17 cellular contexts compared by ENCODE assay signal in the genomic region with DNA sequence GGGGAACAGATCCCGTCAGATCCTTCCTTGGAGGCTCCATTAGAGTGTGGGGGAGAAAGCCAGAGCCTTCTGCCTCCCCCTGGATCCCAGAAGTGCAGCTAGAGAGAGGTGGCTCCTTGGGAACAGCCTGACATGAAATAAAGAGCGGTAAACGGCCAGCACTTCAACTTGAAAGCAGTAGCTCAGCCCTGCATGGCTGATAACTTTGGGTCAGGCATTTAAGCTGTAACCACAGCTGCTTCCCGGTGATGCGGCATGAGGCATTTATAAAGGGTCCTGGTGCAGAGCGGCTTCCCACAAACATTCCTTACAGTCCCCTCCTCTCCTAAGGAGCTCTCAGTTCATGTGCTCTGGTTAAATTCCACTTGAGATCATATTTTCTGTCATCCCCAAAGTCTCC.
DNase-seq lines count a peak whose midpoint lies in the region; ATAC-seq and TF ChIP-seq lines count a peak whose summit lies in the region.
"Had no signal": no experiment of that assay in that cellular context is flagged by ENCODE, and none has a peak within 500 bp of the region (broad histone marks: within the 10 kb centered on the region; RNA-seq: fewer than 3 reads in every experiment).

No MANE protein-coding gene starts in this region.

- H3K4me3 ChIP-seq in GM23338 (no peak overlapping the region), prostate gland (no peak overlapping the region)
- H3K4me3 ChIP-seq: A549, GM12878 had no signal

- ATAC-seq in GM23338 = peak; percentile 80
- ATAC-seq: A549; CD8-positive, alpha-beta T cell; GM12878 had no signal

- intact Hi-C loops in prostate gland (cut with DNase I) = no loop called here

- TF ChIP-seq CTCF in GM23338 (conservative IDR thresholded peaks at IDR 0.05; ENCODE audit: low read depth in 2 of 2) = no peak
- TF ChIP-seq CTCF in H9 (conservative IDR thresholded peaks at IDR 0.05) = no peak
- TF ChIP-seq CTCF in GM13977 (IDR thresholded peaks at IDR 0.05; ENCODE audit: extremely low read depth, insufficient read depth, missing control alignments) = no peak
- TF ChIP-seq CTCF in prostate gland (IDR thresholded peaks at IDR 0.05) = no peak

- no peak overlapping the region for H3T11ph ChIP-seq in H9 (ENCODE audit: low read length)

- H3K9me2 ChIP-seq in GM23338 (ENCODE audit: insufficient read depth) = peaks cover 6% of the 10 kb centered on the region; the same call in 1 of the 2 replicates

- H3K56ac ChIP-seq in H9 (ENCODE audit: insufficient read length, low read depth, low read length) = no peak overlapping the region

- no peak overlapping the region for H2BK120ac ChIP-seq in H9 (ENCODE audit: low read depth, low read length, poor library complexity, severe bottlenecking)

- H4K20me1 ChIP-seq in GM23338 (replicated peaks; ENCODE audit: insufficient read depth) (no peaks in the 10 kb centered on the region), H9 (ENCODE audit: control insufficient read depth, insufficient read depth, insufficient read length) (no peaks in the 10 kb centered on the region)

- TF ChIP-seq POLR2A in prostate gland (IDR thresholded peaks at IDR 0.05) = no peak

- H3K4me2 ChIP-seq in GM23338 (0 out of 2 replicates have a peak overlapping the region, but pooled peaks have one; percentile 38), H9 (ENCODE audit: insufficient read depth, insufficient read length, low read length) (no peak overlapping the region)
- H3K4me2 ChIP-seq: A549 had no signal

- H3K4me1 ChIP-seq in GM23338 (ENCODE audit: insufficient read depth) (peaks cover 14% of the 10 kb centered on the region), H9 (ENCODE audit: insufficient read depth, low read length) (no peaks in the 10 kb centered on the region; the same call in 1 of the 2 replicates), prostate gland (replicated peaks) (no peaks in the 10 kb centered on the region)
- H3K4me1 ChIP-seq: A549, BE2C had no signal

- H3K18ac ChIP-seq in H9 (ENCODE audit: insufficient read length, low read depth, low read length) = no peak overlapping the region

- H2BK12ac ChIP-seq in H9 (ENCODE audit: insufficient read length, low read depth, low read length) = no peak overlapping the region

- WGBS in H9 (ENCODE audit: extremely low coverage, insufficient read length, low lambda C conversion rate) = no CpG with 5 or more reads among the region's 6 CpGs
- 44% methylated on average over 6 of the region's 6 CpGs for WGBS in prostate gland

- no peak overlapping the region for H4K8ac ChIP-seq in H9 (replicated peaks; ENCODE audit: insufficient read length, low read depth, low read length)

- H3K9ac ChIP-seq in H9 (ENCODE audit: extremely low read depth, insufficient read length, low read length) = no peak overlapping the region

- H3K79me2 ChIP-seq in GM23338 (replicated peaks; ENCODE audit: insufficient read depth) (no peaks in the 10 kb centered on the region), H9 (ENCODE audit: insufficient read depth, low read length) (no peaks in the 10 kb centered on the region)

- H3F3A ChIP-seq in GM23338 (replicated peaks; ENCODE audit: low read depth) = no peaks in the 10 kb centered on the region

- H3K9me3 Mint-ChIP-seq in GM23338 = no peaks in the 10 kb centered on the region
- no peaks in the 10 kb centered on the region for H3K9me3 Mint-ChIP-seq in H9
- H3K9me3 Mint-ChIP-seq: CD8-positive, alpha-beta T cell; IgD-negative memory B cell had no signal

- H3K27me3 ChIP-seq in GM23338 (ENCODE audit: insufficient read depth) = no peaks in the 10 kb centered on the region
- no peaks in the 10 kb centered on the region for H3K27me3 ChIP-seq in H9 (ENCODE audit: insufficient read depth, low read length)
- no peaks in the 10 kb centered on the region for H3K27me3 ChIP-seq in prostate gland (replicated peaks; ENCODE audit: insufficient read depth)
- H3K27me3 ChIP-seq: BE2C had no signal

- no peak overlapping the region for H2AK5ac ChIP-seq in H9 (ENCODE audit: insufficient read length, low read length)

- no peak overlapping the region for H3K4me3 Mint-ChIP-seq in GM23338
- no peak overlapping the region; a peak in 1 of 5 replicates for H3K4me3 Mint-ChIP-seq in H9
- H3K4me3 Mint-ChIP-seq: CD8-positive, alpha-beta T cell; HFFc6; IgD-negative memory B cell had no signal

- no peak overlapping the region for H3K27ac ChIP-seq in GM23338 (ENCODE audit: low read depth)
- no peak overlapping the region for H3K27ac ChIP-seq in H9 (ENCODE audit: insufficient read length, low read depth, low read length)
- H3K27ac ChIP-seq in prostate gland = no peak overlapping the region
- H3K27ac ChIP-seq: A549, C4-2B had no signal

- H3K14ac ChIP-seq in H9 (ENCODE audit: insufficient read depth, low read length) = peak overlapping the region; percentile 19; the same call in 1 of the 2 replicates

- H3K4me1 Mint-ChIP-seq in GM23338 (peaks cover 20% of the 10 kb centered on the region), H9 (peaks cover 17 to 21% of the 10 kb centered on the region in 2 experiments)
- H3K4me1 Mint-ChIP-seq: IgD-negative memory B cell had no signal

- no peak overlapping the region for H2BK5ac ChIP-seq in H9 (ENCODE audit: insufficient read length, low read length)

- in situ Hi-C loops in GM13977 (cut with MboI; ENCODE audit: low pct_unique_long_range_greater_than_20kb, low sequenced_read_pairs, unreplicated experiment) = no loop called here

- no peak overlapping the region for H3K23ac ChIP-seq in H9 (ENCODE audit: insufficient read length, low read depth, low read length)

- H3K9me3 ChIP-seq in H9 (ENCODE audit: control insufficient read depth, low read depth, low read length) = no peaks in the 10 kb centered on the region
- no peaks in the 10 kb centered on the region for H3K9me3 ChIP-seq in prostate gland
- H3K9me3 ChIP-seq: A549, BE2C had no signal

- no peaks in the 10 kb centered on the region for H3K23me2 ChIP-seq in H9 (ENCODE audit: insufficient read length, low read depth, low read length, poor library complexity, severe bottlenecking)

- H3K36me3 ChIP-seq in GM23338 (ENCODE audit: insufficient read depth) (no peaks in the 10 kb centered on the region), prostate gland (no peaks in the 10 kb centered on the region)
- H3K36me3 ChIP-seq: BE2C had no signal

- H2BK20ac ChIP-seq in H9 (ENCODE audit: low read depth, low read length, poor library complexity, severe bottlenecking) = no peak overlapping the region

- H3K27ac Mint-ChIP-seq in GM23338 (no peak overlapping the region), H9 (peak overlapping the region in 2 of 3 experiments; percentile 15 to 91; a peak in 3 of 7 replicates)
- H3K27ac Mint-ChIP-seq: CD8-positive, alpha-beta T cell; HFFc6; IgD-negative memory B cell had no signal

- H3K36me3 Mint-ChIP-seq in GM23338 (ENCODE audit: low read depth) (no peaks in the 10 kb centered on the region), H9 (ENCODE audit: insufficient read depth in 1 of 3, low read depth in 3 of 3) (no peaks in the 10 kb centered on the region)
- H3K36me3 Mint-ChIP-seq: CD8-positive, alpha-beta T cell; IgD-negative memory B cell had no signal

- H4K91ac ChIP-seq in H9 (ENCODE audit: insufficient read length, low read depth, low read length) = no peak overlapping the region

- H4K5ac ChIP-seq in H9 (ENCODE audit: insufficient read length, low read depth, low read length) = no peak overlapping the region

- H2BK15ac ChIP-seq in H9 (ENCODE audit: low read depth, low read length) = no peak overlapping the region

- H3K79me1 ChIP-seq in H9 (ENCODE audit: insufficient read depth, low read depth, low read length, poor library complexity, severe bottlenecking) = no peaks in the 10 kb centered on the region

- no peaks in the 10 kb centered on the region for H3K27me3 Mint-ChIP-seq in GM23338 (ENCODE audit: insufficient read depth, low read depth, poor library complexity)
- no peaks in the 10 kb centered on the region for H3K27me3 Mint-ChIP-seq in H9 (ENCODE audit: low read depth)
- H3K27me3 Mint-ChIP-seq: IgD-negative memory B cell had no signal

- H3K4ac ChIP-seq in H9 (ENCODE audit: low read depth, low read length) = no peak overlapping the region

- peak; percentile 31 for DNase-seq in GM23338 (ENCODE audit: low spot score)
- DNase-seq in H9 = peak; percentile 36
- peak; percentile 10 for DNase-seq in astrocyte of the hippocampus (ENCODE audit: low read depth, low spot score)
- peak; percentile 39 for DNase-seq in left kidney (ENCODE audit: low read depth, low spot score)
- DNase-seq in DMS 273 treated with DMSO at 0.1 percent for 48 hours (lab: John Stamatoyannopoulos, UW) = no peak
- no peak for DNase-seq in GM13977 (ENCODE audit: low spot score)
- no peak for DNase-seq in prostate gland (ENCODE audit: low spot score)
- DNase-seq: BE2C; CD8-positive, alpha-beta T cell; COR-L47; GOT3; HCEC 1CT; HFFc6 had no signal

- H2AFZ ChIP-seq in GM23338 = peak overlapping the region; percentile 94
- H2AFZ ChIP-seq in H9 (ENCODE audit: low read length) = no peak overlapping the region

TF ChIP-seq in GM23338, 12 proteins besides CTCF, POLR2A, EP300 and RAD21 (continues in another document):
- TF ChIP-seq EZH2 (IDR thresholded peaks at IDR 0.05; ENCODE audit: low read depth, unreplicated experiment) (no peak), JUNB (IDR thresholded peaks at IDR 0.05; ENCODE audit: unreplicated experiment) (no peak), CREB1 (CRISPR knock-in tag; IDR thresholded peaks at IDR 0.05; ENCODE audit: low read depth) (no peak)
- TF ChIP-seq, protein P1, sequence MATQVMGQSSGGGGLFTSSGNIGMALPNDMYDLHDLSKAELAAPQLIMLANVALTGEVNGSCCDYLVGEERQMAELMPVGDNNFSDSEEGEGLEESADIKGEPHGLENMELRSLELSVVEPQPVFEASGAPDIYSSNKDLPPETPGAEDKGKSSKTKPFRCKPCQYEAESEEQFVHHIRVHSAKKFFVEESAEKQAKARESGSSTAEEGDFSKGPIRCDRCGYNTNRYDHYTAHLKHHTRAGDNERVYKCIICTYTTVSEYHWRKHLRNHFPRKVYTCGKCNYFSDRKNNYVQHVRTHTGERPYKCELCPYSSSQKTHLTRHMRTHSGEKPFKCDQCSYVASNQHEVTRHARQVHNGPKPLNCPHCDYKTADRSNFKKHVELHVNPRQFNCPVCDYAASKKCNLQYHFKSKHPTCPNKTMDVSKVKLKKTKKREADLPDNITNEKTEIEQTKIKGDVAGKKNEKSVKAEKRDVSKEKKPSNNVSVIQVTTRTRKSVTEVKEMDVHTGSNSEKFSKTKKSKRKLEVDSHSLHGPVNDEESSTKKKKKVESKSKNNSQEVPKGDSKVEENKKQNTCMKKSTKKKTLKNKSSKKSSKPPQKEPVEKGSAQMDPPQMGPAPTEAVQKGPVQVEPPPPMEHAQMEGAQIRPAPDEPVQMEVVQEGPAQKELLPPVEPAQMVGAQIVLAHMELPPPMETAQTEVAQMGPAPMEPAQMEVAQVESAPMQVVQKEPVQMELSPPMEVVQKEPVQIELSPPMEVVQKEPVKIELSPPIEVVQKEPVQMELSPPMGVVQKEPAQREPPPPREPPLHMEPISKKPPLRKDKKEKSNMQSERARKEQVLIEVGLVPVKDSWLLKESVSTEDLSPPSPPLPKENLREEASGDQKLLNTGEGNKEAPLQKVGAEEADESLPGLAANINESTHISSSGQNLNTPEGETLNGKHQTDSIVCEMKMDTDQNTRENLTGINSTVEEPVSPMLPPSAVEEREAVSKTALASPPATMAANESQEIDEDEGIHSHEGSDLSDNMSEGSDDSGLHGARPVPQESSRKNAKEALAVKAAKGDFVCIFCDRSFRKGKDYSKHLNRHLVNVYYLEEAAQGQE (IDR thresholded peaks at IDR 0.05; ENCODE audit: unreplicated experiment) = no peak

Comparison
In these comparisons a context has a peak if more than half of its experiments do, and no peak if none do; other contexts are left out.
1. DNase-seq: peak in GM23338 (single experiment), H9 (single experiment), astrocyte of the hippocampus (single experiment) and left kidney (single experiment); none in DMS 273 treated with DMSO at 0.1 percent for 48 hours (single experiment), GM13977 (single experiment) and prostate gland (single experiment).